In the genomic region with DNA sequence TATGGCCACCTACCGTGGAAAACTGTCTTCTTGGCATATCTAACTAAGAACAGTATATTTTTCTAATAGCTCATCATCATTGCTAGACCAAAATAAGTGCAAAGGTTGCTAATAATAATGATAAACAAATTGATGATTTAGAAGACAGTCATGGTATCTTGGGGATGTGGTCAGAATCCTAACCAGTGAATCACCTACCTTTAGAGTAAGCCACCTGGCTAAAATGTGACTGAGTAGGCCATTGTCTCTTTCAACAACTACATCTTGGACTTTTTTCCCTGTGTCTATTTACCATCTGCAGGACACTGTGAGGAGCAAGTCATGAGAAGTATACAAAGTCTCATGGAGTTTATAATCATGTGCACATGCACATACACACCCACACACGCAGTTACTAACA, we compare ENCODE assay signal across 15 cellular contexts.
A peak's percentile ranks its signal among the peaks of the same experiment; 100 is the strongest.
DNase-seq lines count a peak whose midpoint lies in the region; ATAC-seq and TF ChIP-seq lines count a peak whose summit lies in the region.
"Had no signal": no experiment of that assay in that cellular context is flagged by ENCODE, and none has a peak within 500 bp of the region (broad histone marks: within the 10 kb centered on the region; RNA-seq: fewer than 3 reads in every experiment).

No MANE protein-coding gene starts in this region.

- H3K4me3 ChIP-seq in mammary epithelial cell (replicated peaks in 1 of 3; ENCODE audit: insufficient read depth in 1 of 3, low read depth in 2 of 3, low read length in 3 of 3) (no peak overlapping the region), RWPE2 (ENCODE audit: severe bottlenecking) (no peak overlapping the region), colonic mucosa (no peak overlapping the region)
- H3K4me3 ChIP-seq: GM23248, K562 had no signal

- peaks cover 26% of the 10 kb centered on the region for H3K4me1 ChIP-seq in mammary epithelial cell (ENCODE audit: insufficient read depth, low read length)
- peaks cover 20% of the 10 kb centered on the region for H3K4me1 ChIP-seq in RWPE2 (ENCODE audit: insufficient read depth, poor library complexity, severe bottlenecking)
- peaks cover 17% of the 10 kb centered on the region for H3K4me1 ChIP-seq in foreskin keratinocyte
- H3K4me1 ChIP-seq in colonic mucosa = no peaks in the 10 kb centered on the region
- H3K4me1 ChIP-seq: Caco-2 had no signal

- dilution Hi-C loops in mammary epithelial cell (cut with HindIII; ENCODE audit: low sequenced_read_pairs) = no loop called here

- peak overlapping the region; percentile 87 for H3K27ac ChIP-seq in mammary epithelial cell (ENCODE audit: insufficient read depth, low read depth, low read length)
- peak overlapping the region; percentile 46 for H3K27ac ChIP-seq in RWPE2 (ENCODE audit: poor library complexity, severe bottlenecking)
- H3K27ac ChIP-seq in foreskin keratinocyte = peak overlapping the region; percentile 41
- H3K27ac ChIP-seq in colonic mucosa = no peak overlapping the region
- H3K27ac ChIP-seq: 22Rv1, GM23248 had no signal

- intact Hi-C loops in mammary epithelial cell (cut with micrococcal nuclease) (loop anchor here (2.0 kb wide), 2 partner anchors 23 to 59 kb away; no protein-coding TSS in a partner anchor), MCF 10A (cut with micrococcal nuclease) (no loop called here), colonic mucosa (cut with DNase I) (no loop called here)
- intact Hi-C loops in activated naive CD4-positive, alpha-beta T cell treated with anti-CD3 and anti-CD28 coated beads for 36 hours (cut with micrococcal nuclease) = no loop called here

- H3K27me3 Mint-ChIP-seq in MCF 10A (ENCODE audit: insufficient read depth, unreplicated experiment) = no peaks in the 10 kb centered on the region
- H3K27me3 Mint-ChIP-seq in activated naive CD4-positive, alpha-beta T cell treated with anti-CD3 and anti-CD28 coated beads for 36 hours (ENCODE audit: low read depth) = peaks cover 4% of the 10 kb centered on the region
- H3K27me3 Mint-ChIP-seq: CD8-positive, alpha-beta memory T cell had no signal

- no peaks in the 10 kb centered on the region for H4K20me1 ChIP-seq in mammary epithelial cell (ENCODE audit: insufficient read depth, low read length)

- no peak overlapping the region for H3K4me3 Mint-ChIP-seq in MCF 10A (ENCODE audit: unreplicated experiment)
- H3K4me3 Mint-ChIP-seq in activated naive CD4-positive, alpha-beta T cell treated with anti-CD3 and anti-CD28 coated beads for 36 hours = no peak overlapping the region
- H3K4me3 Mint-ChIP-seq: CD14-positive monocyte; CD8-positive, alpha-beta memory T cell had no signal

- no peaks in the 10 kb centered on the region for H3K9me3 Mint-ChIP-seq in MCF 10A (ENCODE audit: unreplicated experiment)
- H3K9me3 Mint-ChIP-seq in activated naive CD4-positive, alpha-beta T cell treated with anti-CD3 and anti-CD28 coated beads for 36 hours = no peaks in the 10 kb centered on the region

- H3K4me2 ChIP-seq in mammary epithelial cell (ENCODE audit: insufficient read depth, low read depth, low read length) = peak overlapping the region; percentile 42

- no peak for TF ChIP-seq CTCF in mammary epithelial cell (conservative IDR thresholded peaks at IDR 0.05 in 1 of 2, IDR thresholded peaks at IDR 0.05 in 1 of 2; ENCODE audit: extremely low read depth in 1 of 2, insufficient read depth in 1 of 2, low read depth in 1 of 2, low read length in 2 of 2)
- TF ChIP-seq CTCF in MCF 10A (IDR thresholded peaks at IDR 0.05; ENCODE audit: unreplicated experiment) = no peak
- TF ChIP-seq CTCF in RWPE2 (IDR thresholded peaks at IDR 0.05; ENCODE audit: poor library complexity, severe bottlenecking) = no peak
- no peak for TF ChIP-seq CTCF in foreskin keratinocyte (conservative IDR thresholded peaks at IDR 0.05)
- no peak for TF ChIP-seq CTCF in colonic mucosa (IDR thresholded peaks at IDR 0.05)

- H3K9ac ChIP-seq in mammary epithelial cell (ENCODE audit: insufficient read depth, low read length) = no peak overlapping the region
- H3K9ac ChIP-seq in colonic mucosa (ENCODE audit: low read depth in 2 of 2, low read length in 2 of 2) = no peak overlapping the region
- H3K9ac ChIP-seq: GM23248 had no signal

- BruUV-seq in mammary epithelial cell (replicated peaks; lab: Mats Ljungman, UMichigan) (no TSS peak), MCF 10A (replicated peaks; lab: Mats Ljungman, UMichigan) (no TSS peak)

- peak overlapping the region; percentile 19 for H2AFZ ChIP-seq in mammary epithelial cell (ENCODE audit: low read depth, low read length)
- H2AFZ ChIP-seq: GM23248 had no signal

- POLR2A ChIA-PET in MCF 10A (lab: Yijun Ruan, JAX) = interaction anchor here (1.0 kb wide), 1 partner anchor 10 kb away, joined by 3 read pairs; no protein-coding TSS in a partner anchor

- H3K9me3 ChIP-seq in mammary epithelial cell (replicated peaks; ENCODE audit: insufficient read depth, low read length) = no peaks in the 10 kb centered on the region
- no peaks in the 10 kb centered on the region for H3K9me3 ChIP-seq in RWPE2 (ENCODE audit: severe bottlenecking)
- no peaks in the 10 kb centered on the region for H3K9me3 ChIP-seq in colonic mucosa
- H3K9me3 ChIP-seq: Caco-2 had no signal

- WGBS in mammary epithelial cell (ENCODE audit: low coverage, missing lambda C conversion rate) = 26% methylated on average over 2 of the region's 2 CpGs

- DNase-seq in mammary epithelial cell (peak; percentile 86), MCF 10A (ENCODE audit: unreplicated experiment) (no peak), RWPE2 (ENCODE audit: low spot score) (no peak), foreskin keratinocyte (peak; percentile 86 to 93), KBM-7 (no peak), colonic mucosa (no peak), SHP77 (lab: John Stamatoyannopoulos, UW) (no peak)
- DNase-seq in activated naive CD4-positive, alpha-beta T cell treated with anti-CD3 and anti-CD28 coated beads for 36 hours = no peak
- DNase-seq: Caco-2; CD8-positive, alpha-beta memory T cell; GM23248 had no signal

- in situ Hi-C loops in mammary epithelial cell (cut with MboI; ENCODE audit: low sequenced_read_pairs in 2 of 2) (no loop called here), KBM-7 (cut with MboI; ENCODE audit: low pct_unique_long_range_greater_than_20kb, low sequenced_read_pairs) (no loop called here)

- CTCF ChIA-PET in mammary epithelial cell (lab: Charles Lee; ENCODE audit: low non-redundant PET) (interaction anchor here (0.9 kb wide), 1 partner anchor 49 kb away, joined by 6 read pairs; no protein-coding TSS in a partner anchor), MCF 10A (lab: Yijun Ruan, JAX) (interaction anchor here (0.6 to 1.8 kb wide), 3 partner anchors 20 to 55 kb away, joined by 3 to 4 read pairs (median 3); no protein-coding TSS in a partner anchor)
- CTCF ChIA-PET in activated naive CD4-positive, alpha-beta T cell treated with anti-CD3 and anti-CD28 coated beads for 36 hours (lab: Charles Lee) = no interaction called here

- no peaks in the 10 kb centered on the region for H3K79me2 ChIP-seq in mammary epithelial cell (ENCODE audit: insufficient read depth, low read length)

- H3K36me3 Mint-ChIP-seq in MCF 10A (ENCODE audit: insufficient read depth, unreplicated experiment) = no peaks in the 10 kb centered on the region
- no peaks in the 10 kb centered on the region for H3K36me3 Mint-ChIP-seq in activated naive CD4-positive, alpha-beta T cell treated with anti-CD3 and anti-CD28 coated beads for 36 hours (ENCODE audit: low read depth)
- H3K36me3 Mint-ChIP-seq: CD14-positive monocyte; CD8-positive, alpha-beta memory T cell had no signal

- no peaks in the 10 kb centered on the region for H3K27me3 ChIP-seq in mammary epithelial cell (ENCODE audit: insufficient read depth, low read length)
- H3K27me3 ChIP-seq in RWPE2 (ENCODE audit: insufficient read depth, poor library complexity, severe bottlenecking) = no peaks in the 10 kb centered on the region
- no peaks in the 10 kb centered on the region for H3K27me3 ChIP-seq in foreskin keratinocyte
- H3K27me3 ChIP-seq in colonic mucosa = no peaks in the 10 kb centered on the region

- H3K36me3 ChIP-seq in mammary epithelial cell (ENCODE audit: insufficient read depth, low read length) = no peaks in the 10 kb centered on the region
- no peaks in the 10 kb centered on the region for H3K36me3 ChIP-seq in RWPE2 (ENCODE audit: low read depth)
- H3K36me3 ChIP-seq in colonic mucosa = no peaks in the 10 kb centered on the region

- no peaks in the 10 kb centered on the region for H3K4me1 Mint-ChIP-seq in MCF 10A (ENCODE audit: insufficient read depth, unreplicated experiment)
- no peaks in the 10 kb centered on the region for H3K4me1 Mint-ChIP-seq in activated naive CD4-positive, alpha-beta T cell treated with anti-CD3 and anti-CD28 coated beads for 36 hours (ENCODE audit: low read depth)
- H3K4me1 Mint-ChIP-seq: CD14-positive monocyte; CD8-positive, alpha-beta memory T cell had no signal

- no peak overlapping the region for H3K27ac Mint-ChIP-seq in MCF 10A (ENCODE audit: low read depth, unreplicated experiment)
- no peak overlapping the region for H3K27ac Mint-ChIP-seq in activated naive CD4-positive, alpha-beta T cell treated with anti-CD3 and anti-CD28 coated beads for 36 hours
- H3K27ac Mint-ChIP-seq: CD14-positive monocyte; CD8-positive, alpha-beta memory T cell had no signal

- ATAC-seq in RWPE2 (ENCODE audit: low read depth) (peak; percentile 97), foreskin keratinocyte (peak; percentile 96)
- ATAC-seq: HCT116, K562 had no signal

Comparison
In these comparisons a context has a peak if more than half of its experiments do, and no peak if none do; other contexts are left out.
1. DNase-seq: peak in mammary epithelial cell (single experiment) and foreskin keratinocyte (2 of 2); none in MCF 10A (single experiment), RWPE2 (single experiment), activated naive CD4-positive, alpha-beta T cell treated with anti-CD3 and anti-CD28 coated beads for 36 hours (single experiment), KBM-7 (single experiment), colonic mucosa (single experiment) and SHP77 (0 of 2).